8 cellular contexts compared by ENCODE assay signal in the genomic region with DNA sequence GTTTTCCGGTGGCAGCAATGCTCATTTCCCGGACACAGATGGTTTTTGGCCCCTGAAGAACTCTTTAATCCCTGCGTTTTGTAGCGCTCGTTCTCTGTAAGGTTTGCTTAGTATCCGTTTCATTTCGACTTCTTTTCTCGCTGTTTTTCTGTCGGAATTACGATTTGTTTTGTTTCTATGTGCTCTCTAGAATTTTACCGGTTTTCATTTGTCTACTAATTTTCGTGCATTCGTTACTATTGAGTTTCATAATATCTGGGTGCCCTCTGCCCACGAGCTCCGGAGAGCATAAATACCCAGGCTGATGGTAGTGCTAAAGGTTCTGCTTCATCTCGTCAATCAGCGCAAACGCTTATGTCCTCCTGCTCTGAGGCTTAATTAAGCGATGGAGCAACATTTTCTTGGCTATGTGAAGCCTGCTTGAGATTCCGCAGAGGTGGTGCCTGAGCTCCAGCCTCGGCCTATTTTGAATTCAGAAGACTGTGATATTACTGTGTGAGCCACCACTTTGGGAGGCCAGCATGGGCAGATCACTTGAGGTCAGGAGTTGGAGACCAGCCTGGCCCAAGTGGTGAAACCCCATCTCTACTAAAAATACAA. TPM values are rescaled to one million over a fixed set of nuclear protein-coding genes. Genes with fewer than 3 reads are reported as not detected.
DNase-seq lines count a peak whose midpoint lies in the region; ATAC-seq and TF ChIP-seq lines count a peak whose summit lies in the region.

No MANE protein-coding gene starts in this region.

- H3K9ac ChIP-seq in Loucy (ENCODE audit: low read depth, low read length, poor library complexity, severe bottlenecking): peak overlapping the region; percentile 99

- H3K36me3 Mint-ChIP-seq in natural killer cell: no peaks in the 10 kb centered on the region

- peaks cover 3 to 7% of the 10 kb centered on the region in 2 donors for H3K27me3 Mint-ChIP-seq in natural killer cell (ENCODE audit: low read depth in 2 of 2)

- peaks cover 42 to 44% of the 10 kb centered on the region in 2 donors for H3K4me1 Mint-ChIP-seq in natural killer cell

- no peaks in the 10 kb centered on the region for H3K4me1 ChIP-seq in BE2C
- peaks cover 40% of the 10 kb centered on the region for H3K4me1 ChIP-seq in Loucy (ENCODE audit: insufficient read depth, low read length, poor library complexity, severe bottlenecking)

- H3K4me3 ChIP-seq in BE2C (ENCODE audit: low read depth, low read length): peak overlapping the region; percentile 76
- H3K4me3 ChIP-seq in Loucy (ENCODE audit: low read length, poor library complexity, severe bottlenecking): peak overlapping the region; percentile 87

- H3K27me3 ChIP-seq in BE2C: peaks cover 88% of the 10 kb centered on the region
- H3K27me3 ChIP-seq in Loucy (ENCODE audit: insufficient read depth, low read length, poor library complexity, severe bottlenecking): no peaks in the 10 kb centered on the region

- peak overlapping the region; percentile 98 for H3K4me3 Mint-ChIP-seq in natural killer cell

- no peak for DNase-seq in BE2C
- DNase-seq in caudate nucleus (lab: John Stamatoyannopoulos, UW): no peak
- DNase-seq in natural killer cell: no peak
- no peak for DNase-seq in GM19238 (ENCODE audit: insufficient read length, low spot score)
- no peak for DNase-seq in A172 (ENCODE audit: low spot score)
- no peak for DNase-seq in stimulated activated CD4-positive, alpha-beta T cell treated with anti-CD3 and anti-CD28 coated beads, Interleukin-1b, Interleukin-23, amount 100 ng/mL, for 48 hours

- no peak for ATAC-seq in natural killer cell
- ATAC-seq in GM19455 (IDR thresholded peaks at IDR 0.05; ENCODE audit: unreplicated experiment): no peak

- TF ChIP-seq CTCF in BE2C (IDR thresholded peaks at IDR 0.05; ENCODE audit: low read depth, low read length) (no peak), Loucy (conservative IDR thresholded peaks at IDR 0.05; ENCODE audit: low read length) (no peak), natural killer cell (IDR thresholded peaks at IDR 0.05) (peak; percentile 39)

- no peaks in the 10 kb centered on the region for H4K20me1 ChIP-seq in Loucy (ENCODE audit: insufficient read depth, low read length, poor library complexity, severe bottlenecking)

- peak overlapping the region; percentile 92 for H3K4me2 ChIP-seq in Loucy (ENCODE audit: low read depth, low read length, poor library complexity, severe bottlenecking)

- H3K79me2 ChIP-seq in Loucy (ENCODE audit: insufficient read depth, low read length): peaks cover 72% of the 10 kb centered on the region

- peak overlapping the region; percentile 76 for H3K27ac ChIP-seq in caudate nucleus (ENCODE audit: low read depth, low read length)

- no peaks in the 10 kb centered on the region for H3K36me3 ChIP-seq in BE2C
- H3K36me3 ChIP-seq in Loucy (ENCODE audit: insufficient read depth, low read length): no peaks in the 10 kb centered on the region

- H3K9me2 ChIP-seq in Loucy (replicated peaks; ENCODE audit: low read depth, low read length): no peaks in the 10 kb centered on the region

- peaks cover 22% of the 10 kb centered on the region; the same call in 1 of the 2 replicates for H3F3A ChIP-seq in Loucy (ENCODE audit: low read depth)

- intact Hi-C loops in natural killer cell (cut with micrococcal nuclease): loop anchor here (1.0 to 10.0 kb wide), 7 partner anchors 12 to 490 kb away; a partner anchor contains a TSS

- 0 out of 2 replicates have a peak, but pooled peaks cover 3% of the 10 kb centered on the region for H3K9me3 ChIP-seq in BE2C
- H3K9me3 ChIP-seq in Loucy (ENCODE audit: insufficient read depth, low read depth, low read length): no peaks in the 10 kb centered on the region

- H3K27ac Mint-ChIP-seq in natural killer cell: peak overlapping the region; percentile 95 to 99

- 0 out of 2 replicates have a peak overlapping the region, but pooled peaks have one; percentile 2 for H2AFZ ChIP-seq in Loucy (ENCODE audit: low read length)

- H3K9me3 Mint-ChIP-seq in natural killer cell: no peaks in the 10 kb centered on the region

RNA-seq across cellular contexts. Expression of a gene that starts 44.9 kb away (rescaled TPM):
- 7.1 TPM for polyA plus RNA-seq in BE2C (2012; ENCODE audit: insufficient read depth, insufficient read length, low read depth)
- 10 to 100 TPM; 34.3 to 55.2 (median 38.0) TPM for total RNA-seq in natural killer cell
- 8.0 and 9.4 TPM in 2 replicates for total RNA-seq in A172 (2014; rRNA removed; shearing (Covaris generic))
